8 cellular contexts compared by ENCODE assay signal in genomic region chr10:125822878-125823662, GRCh38. TPM values are rescaled to one million over a fixed set of nuclear protein-coding genes. Genes with fewer than 3 reads are reported as not detected.
DNase-seq lines count a peak whose midpoint lies in the region; ATAC-seq and TF ChIP-seq lines count a peak whose summit lies in the region.

TSS of gene BCCIP (plus strand) at chr10:125823546. CDS start at chr10:125823558, 12 bp downstream.
TSS of gene UROS (minus strand) at chr10:125823258. CDS start at chr10:125816499, 6,759 bp downstream.

- peak; percentile 85 to 93 (median 87) for ATAC-seq in natural killer cell

- TF ChIP-seq CTCF in LNCaP clone FGC (IDR thresholded peaks at IDR 0.05; ENCODE audit: control insufficient read depth, extremely low read depth, insufficient read depth) (no peak), natural killer cell (IDR thresholded peaks at IDR 0.05) (no peak)

- H3K27me3 Mint-ChIP-seq in natural killer cell (ENCODE audit: low read depth in 2 of 2): no peaks in the 10 kb centered on the region

- H3K27ac Mint-ChIP-seq in natural killer cell: no peak within 1 kb of the TSS

- intact Hi-C loops in natural killer cell (cut with micrococcal nuclease): loop anchor here (1.0 kb wide), 1 partner anchor 104 kb away; the partner anchor contains the start of gene EDRF1

- H3K4me3 ChIP-seq in LNCaP clone FGC (ENCODE audit: low read depth, low read length): peak within 1 kb of the TSS; percentile 63

- peak within 1 kb of the TSS; percentile 76 for H3K4me3 Mint-ChIP-seq in natural killer cell

- H3K4me1 Mint-ChIP-seq in natural killer cell: peaks cover 11 to 29% of the 10 kb centered on the region in 2 donors

- no peaks in the 10 kb centered on the region for H3K9me3 Mint-ChIP-seq in natural killer cell

- DNase-seq in Daoy (ENCODE audit: low read depth) (peak; percentile 91), H4 (ENCODE audit: low spot score) (peak; percentile 88), LNCaP clone FGC (ENCODE audit: low read depth) (peak; percentile 71), RPMI8226 (peak; percentile 90), fibroblast of peridontal ligament (ENCODE audit: extremely low read depth) (peak; percentile 90), natural killer cell (peak; percentile 91)
- peak; percentile 81 to 84 for DNase-seq in activated T-helper 1 cell treated with anti-CD3 and anti-CD28 coated beads, Interleukin-2, amount 50 U/mL, for 16 hours (ENCODE audit: low read depth in 1 of 2, low spot score in 1 of 2)
- peak; percentile 88 to 100 (median 92) for DNase-seq in stimulated activated naive CD4-positive, alpha-beta T cell (lab: John Stamatoyannopoulos, UW)

- H3K36me3 Mint-ChIP-seq in natural killer cell: no peaks in the 10 kb centered on the region

RNA-seq across cellular contexts. Expression of gene BCCIP, which starts in this region (rescaled TPM):
- 116 and 123 TPM in 2 replicates for total RNA-seq in Daoy (2014; rRNA removed; shearing (Covaris generic))
- 85.1 and 94.4 TPM in 2 replicates for total RNA-seq in H4 (2014; rRNA removed; shearing (Covaris generic))
- total RNA-seq in natural killer cell: 10 to 100 TPM; 39.3 to 48.2 (median 41.3) TPM

RNA-seq across cellular contexts. Expression of gene UROS, which starts in this region (rescaled TPM):
- 65.9 and 71.2 TPM in 2 replicates for total RNA-seq in Daoy (2014; rRNA removed; shearing (Covaris generic))
- 90.0 and 116 TPM in 2 replicates for total RNA-seq in H4 (2014; rRNA removed; shearing (Covaris generic))
- 10 to 100 TPM; 29.1 to 42.5 (median 35.2) TPM for total RNA-seq in natural killer cell

Comparison
In these comparisons a context has a peak if more than half of its experiments do, and no peak if none do; other contexts are left out.
1. Peak in every context shown above with its lines: DNase-seq, ATAC-seq and H3K4me3 ChIP-seq.